In the genomic region with DNA sequence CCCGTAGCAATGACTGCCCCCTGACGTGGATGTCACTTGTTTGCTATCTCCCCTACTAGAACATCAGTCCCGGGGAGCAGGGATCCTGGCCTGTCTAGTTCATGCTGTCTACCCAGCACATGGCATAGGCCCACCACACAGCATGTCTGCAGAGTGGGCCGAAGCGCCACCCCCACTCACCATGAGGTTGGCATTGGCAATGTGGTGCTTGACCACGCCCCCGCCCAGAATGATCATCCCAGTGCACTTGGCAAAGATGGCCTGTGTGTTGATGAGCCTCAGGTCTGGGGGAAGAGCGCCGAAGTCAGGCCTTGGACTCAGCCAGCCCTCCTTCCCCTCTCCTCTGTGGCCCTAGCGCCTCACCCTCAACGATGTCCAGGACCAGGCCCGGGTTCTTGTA, we compare ENCODE assay signal across 2 cellular contexts.
TF ChIP-seq lines count a peak whose summit lies in the region.

No MANE protein-coding gene starts in this region.

TF ChIP-seq in GM23338, 12 proteins besides CTCF, POLR2A, EP300 and RAD21 (continues in another document):
- no peak for TF ChIP-seq JUNB (IDR thresholded peaks at IDR 0.05; ENCODE audit: unreplicated experiment)
- TF ChIP-seq, protein P1, sequence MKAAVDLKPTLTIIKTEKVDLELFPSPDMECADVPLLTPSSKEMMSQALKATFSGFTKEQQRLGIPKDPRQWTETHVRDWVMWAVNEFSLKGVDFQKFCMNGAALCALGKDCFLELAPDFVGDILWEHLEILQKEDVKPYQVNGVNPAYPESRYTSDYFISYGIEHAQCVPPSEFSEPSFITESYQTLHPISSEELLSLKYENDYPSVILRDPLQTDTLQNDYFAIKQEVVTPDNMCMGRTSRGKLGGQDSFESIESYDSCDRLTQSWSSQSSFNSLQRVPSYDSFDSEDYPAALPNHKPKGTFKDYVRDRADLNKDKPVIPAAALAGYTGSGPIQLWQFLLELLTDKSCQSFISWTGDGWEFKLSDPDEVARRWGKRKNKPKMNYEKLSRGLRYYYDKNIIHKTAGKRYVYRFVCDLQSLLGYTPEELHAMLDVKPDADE (IDR thresholded peaks at IDR 0.05): no peak
- no peak for TF ChIP-seq NANOG (IDR thresholded peaks at IDR 0.05; ENCODE audit: borderline replicate concordance)
- no peak for TF ChIP-seq EZH2 (IDR thresholded peaks at IDR 0.05; ENCODE audit: low read depth, unreplicated experiment)
- TF ChIP-seq POLR2AphosphoS5 (IDR thresholded peaks at IDR 0.05; ENCODE audit: low read depth): no peak
- TF ChIP-seq ZNF331 (CRISPR knock-in tag; IDR thresholded peaks at IDR 0.05; ENCODE audit: low read depth): no peak
- TF ChIP-seq, protein P2, sequence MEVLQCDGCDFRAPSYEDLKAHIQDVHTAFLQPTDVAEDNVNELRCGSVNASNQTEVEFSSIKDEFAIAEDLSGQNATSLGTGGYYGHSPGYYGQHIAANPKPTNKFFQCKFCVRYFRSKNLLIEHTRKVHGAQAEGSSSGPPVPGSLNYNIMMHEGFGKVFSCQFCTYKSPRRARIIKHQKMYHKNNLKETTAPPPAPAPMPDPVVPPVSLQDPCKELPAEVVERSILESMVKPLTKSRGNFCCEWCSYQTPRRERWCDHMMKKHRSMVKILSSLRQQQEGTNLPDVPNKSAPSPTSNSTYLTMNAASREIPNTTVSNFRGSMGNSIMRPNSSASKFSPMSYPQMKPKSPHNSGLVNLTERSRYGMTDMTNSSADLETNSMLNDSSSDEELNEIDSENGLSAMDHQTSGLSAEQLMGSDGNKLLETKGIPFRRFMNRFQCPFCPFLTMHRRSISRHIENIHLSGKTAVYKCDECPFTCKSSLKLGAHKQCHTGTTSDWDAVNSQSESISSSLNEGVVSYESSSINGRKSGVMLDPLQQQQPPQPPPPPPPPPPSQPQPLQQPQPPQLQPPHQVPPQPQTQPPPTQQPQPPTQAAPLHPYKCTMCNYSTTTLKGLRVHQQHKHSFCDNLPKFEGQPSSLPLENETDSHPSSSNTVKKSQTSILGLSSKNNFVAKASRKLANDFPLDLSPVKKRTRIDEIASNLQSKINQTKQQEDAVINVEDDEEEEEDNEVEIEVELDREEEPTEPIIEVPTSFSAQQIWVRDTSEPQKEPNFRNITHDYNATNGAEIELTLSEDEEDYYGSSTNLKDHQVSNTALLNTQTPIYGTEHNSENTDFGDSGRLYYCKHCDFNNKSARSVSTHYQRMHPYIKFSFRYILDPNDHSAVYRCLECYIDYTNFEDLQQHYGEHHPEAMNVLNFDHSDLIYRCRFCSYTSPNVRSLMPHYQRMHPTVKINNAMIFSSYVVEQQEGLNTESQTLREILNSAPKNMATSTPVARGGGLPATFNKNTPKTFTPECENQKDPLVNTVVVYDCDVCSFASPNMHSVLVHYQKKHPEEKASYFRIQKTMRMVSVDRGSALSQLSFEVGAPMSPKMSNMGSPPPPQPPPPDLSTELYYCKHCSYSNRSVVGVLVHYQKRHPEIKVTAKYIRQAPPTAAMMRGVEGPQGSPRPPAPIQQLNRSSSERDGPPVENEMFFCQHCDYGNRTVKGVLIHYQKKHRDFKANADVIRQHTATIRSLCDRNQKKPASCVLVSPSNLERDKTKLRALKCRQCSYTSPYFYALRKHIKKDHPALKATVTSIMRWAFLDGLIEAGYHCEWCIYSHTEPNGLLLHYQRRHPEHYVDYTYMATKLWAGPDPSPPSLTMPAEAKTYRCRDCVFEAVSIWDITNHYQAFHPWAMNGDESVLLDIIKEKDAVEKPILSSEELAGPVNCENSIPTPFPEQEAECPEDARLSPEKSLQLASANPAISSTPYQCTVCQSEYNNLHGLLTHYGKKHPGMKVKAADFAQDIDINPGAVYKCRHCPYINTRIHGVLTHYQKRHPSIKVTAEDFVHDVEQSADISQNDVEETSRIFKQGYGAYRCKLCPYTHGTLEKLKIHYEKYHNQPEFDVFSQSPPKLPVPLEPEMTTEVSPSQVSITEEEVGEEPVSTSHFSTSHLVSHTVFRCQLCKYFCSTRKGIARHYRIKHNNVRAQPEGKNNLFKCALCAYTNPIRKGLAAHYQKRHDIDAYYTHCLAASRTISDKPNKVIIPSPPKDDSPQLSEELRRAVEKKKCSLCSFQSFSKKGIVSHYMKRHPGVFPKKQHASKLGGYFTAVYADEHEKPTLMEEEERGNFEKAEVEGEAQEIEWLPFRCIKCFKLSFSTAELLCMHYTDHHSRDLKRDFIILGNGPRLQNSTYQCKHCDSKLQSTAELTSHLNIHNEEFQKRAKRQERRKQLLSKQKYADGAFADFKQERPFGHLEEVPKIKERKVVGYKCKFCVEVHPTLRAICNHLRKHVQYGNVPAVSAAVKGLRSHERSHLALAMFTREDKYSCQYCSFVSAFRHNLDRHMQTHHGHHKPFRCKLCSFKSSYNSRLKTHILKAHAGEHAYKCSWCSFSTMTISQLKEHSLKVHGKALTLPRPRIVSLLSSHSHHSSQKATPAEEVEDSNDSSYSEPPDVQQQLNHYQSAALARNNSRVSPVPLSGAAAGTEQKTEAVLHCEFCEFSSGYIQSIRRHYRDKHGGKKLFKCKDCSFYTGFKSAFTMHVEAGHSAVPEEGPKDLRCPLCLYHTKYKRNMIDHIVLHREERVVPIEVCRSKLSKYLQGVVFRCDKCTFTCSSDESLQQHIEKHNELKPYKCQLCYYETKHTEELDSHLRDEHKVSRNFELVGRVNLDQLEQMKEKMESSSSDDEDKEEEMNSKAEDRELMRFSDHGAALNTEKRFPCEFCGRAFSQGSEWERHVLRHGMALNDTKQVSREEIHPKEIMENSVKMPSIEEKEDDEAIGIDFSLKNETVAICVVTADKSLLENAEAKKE (CRISPR knock-in tag; IDR thresholded peaks at IDR 0.05): no peak
- TF ChIP-seq ZNF114 (CRISPR knock-in tag; IDR thresholded peaks at IDR 0.05): no peak
- no peak for TF ChIP-seq EZH2phosphoT487 (IDR thresholded peaks at IDR 0.05; ENCODE audit: unreplicated experiment)
- no peak for TF ChIP-seq CREB1 (CRISPR knock-in tag; IDR thresholded peaks at IDR 0.05; ENCODE audit: low read depth)

TF ChIP-seq in H1, 55 proteins besides CTCF, POLR2A, EP300 and RAD21:
- TF ChIP-seq SP1 (IDR thresholded peaks at IDR 0.05; ENCODE audit: low read depth, low read length) (no peak), NRF1 (IDR thresholded peaks at IDR 0.05; ENCODE audit: low read depth, low read length) (no peak), CTBP2 (IDR thresholded peaks at IDR 0.05; ENCODE audit: borderline replicate concordance, insufficient read depth, insufficient read length, low read length) (no peak)
